In genomic region chr2:43127208-43127940, GRCh38 we compare ENCODE assay signal across 8 cellular contexts.
DNase-seq lines count a peak whose midpoint lies in the region; ATAC-seq, FAIRE-seq and TF ChIP-seq lines count a peak whose summit lies in the region.

No MANE protein-coding gene starts in this region.

- H3K4me3 ChIP-seq in neuronal stem cell (ENCODE audit: low read length in 2 of 2) = no peak overlapping the region
- no peak overlapping the region for H3K4me3 ChIP-seq in tibial artery

- H4K91ac ChIP-seq in neuronal stem cell (ENCODE audit: low read depth, low read length, poor library complexity) = no peak overlapping the region

- WGBS in neuronal stem cell (ENCODE audit: extremely low coverage in 2 of 2, insufficient read length in 2 of 2, insufficient replicate concordance in 1 of 2), 2 donors = no CpG with 5 or more reads among the region's 24 CpGs

- H2BK5ac ChIP-seq in neuronal stem cell (ENCODE audit: low read length) = peak overlapping the region; percentile 43

- H3K79me1 ChIP-seq in neuronal stem cell (ENCODE audit: low read depth, low read length) = no peaks in the 10 kb centered on the region

- FAIRE-seq in frontal cortex (lab: Jason Lieb, UNC) = no peak

- no peak overlapping the region for H3K4ac ChIP-seq in neuronal stem cell (ENCODE audit: low read length)

- H3K9ac ChIP-seq in neuronal stem cell (ENCODE audit: low read depth, low read length, poor library complexity) = no peak overlapping the region

- H3K27ac ChIP-seq in neuronal stem cell (replicated peaks; ENCODE audit: low read length) (no peak overlapping the region), tibial artery (no peak overlapping the region)

- H3K4me1 ChIP-seq in neuronal stem cell (ENCODE audit: control insufficient read depth in 2 of 2, insufficient read depth in 1 of 2, low read depth in 1 of 2, low read length in 2 of 2) = peaks cover 17 to 19% of the 10 kb centered on the region in 2 donors
- H3K4me1 ChIP-seq in tibial artery = peaks cover 8 to 32% (median 24%) of the 10 kb centered on the region in 4 donors

- peak overlapping the region; percentile 61 for H2BK12ac ChIP-seq in neuronal stem cell (ENCODE audit: low read length)

- H3K9me3 ChIP-seq in neuronal stem cell (replicated peaks in 1 of 2; ENCODE audit: control insufficient read depth in 2 of 2, insufficient read depth in 1 of 2, low read depth in 1 of 2, low read length in 2 of 2) (no peaks in the 10 kb centered on the region), tibial artery (no peaks in the 10 kb centered on the region)

- peak overlapping the region; percentile 56 for H3K23ac ChIP-seq in neuronal stem cell (ENCODE audit: low read depth, low read length, poor library complexity)

- H4K8ac ChIP-seq in neuronal stem cell (ENCODE audit: low read depth, low read length) = no peak overlapping the region

- H3K14ac ChIP-seq in neuronal stem cell (ENCODE audit: low read length) = no peak overlapping the region

- DNase-seq in NCI-H69 (lab: John Stamatoyannopoulos, UW) (peak; percentile 43), erythroblast (lab: John Stamatoyannopoulos, UW) (peak; percentile 82 to 91), neuronal stem cell (ENCODE audit: low spot score) (no peak), tibial artery (peak in 1 of 2 donors; percentile 69), frontal cortex (ENCODE audit: low spot score in 2 of 2) (no peak)
- peak; percentile 72 to 97 (median 96) for DNase-seq in activated CD8-positive, alpha-beta memory T cell treated with anti-CD3 and anti-CD28 coated beads for 48 hours (ENCODE audit: low read depth in 2 of 3, low spot score in 2 of 3)

- ATAC-seq in HG03095 (IDR thresholded peaks at IDR 0.05; ENCODE audit: unreplicated experiment) = no peak

- H3K36me3 ChIP-seq in neuronal stem cell (replicated peaks in 1 of 2; ENCODE audit: control insufficient read depth in 2 of 2, insufficient read depth in 2 of 2, low read length in 2 of 2) = no peaks in the 10 kb centered on the region
- no peaks in the 10 kb centered on the region for H3K36me3 ChIP-seq in tibial artery

- TF ChIP-seq POLR2A in erythroblast (IDR thresholded peaks at IDR 0.05; ENCODE audit: low read length) = no peak

- peak overlapping the region; percentile 90 for H3K18ac ChIP-seq in neuronal stem cell (ENCODE audit: low read length)

- H2AK5ac ChIP-seq in neuronal stem cell (ENCODE audit: low read depth, low read length) = peak overlapping the region; percentile 58

- H2AFZ ChIP-seq in neuronal stem cell (ENCODE audit: low read length) = no peak overlapping the region

- H2BK15ac ChIP-seq in neuronal stem cell (ENCODE audit: low read length) = peak overlapping the region; percentile 97

- TF ChIP-seq CTCF in GM12873 (IDR thresholded peaks at IDR 0.05; ENCODE audit: insufficient read depth, low read depth, low read length, missing control alignments) (peak; percentile 84), tibial artery (IDR thresholded peaks at IDR 0.05) (peak; percentile 24 to 40)

- H3K27me3 ChIP-seq in neuronal stem cell (ENCODE audit: control insufficient read depth in 3 of 3, insufficient read depth in 3 of 3, low read depth in 1 of 3, low read length in 3 of 3) (no peaks in the 10 kb centered on the region), tibial artery (no peaks in the 10 kb centered on the region)

- no peak overlapping the region for H3K4me2 ChIP-seq in neuronal stem cell (ENCODE audit: insufficient read depth, low read length, poor library complexity, severe bottlenecking)

- H2BK120ac ChIP-seq in neuronal stem cell (ENCODE audit: low read depth, low read length) = peak overlapping the region; percentile 69

- intact Hi-C loops in tibial artery (cut with DNase I; ENCODE audit: low total_unique reads) = no loop called here

Comparison
In these comparisons a context has a peak if more than half of its experiments do, and no peak if none do; other contexts are left out.
1. DNase-seq: peak in NCI-H69 (single experiment), activated CD8-positive, alpha-beta memory T cell treated with anti-CD3 and anti-CD28 coated beads for 48 hours (3 of 3) and erythroblast (2 of 2); none in neuronal stem cell (single experiment) and frontal cortex (0 of 2).